8 cellular contexts compared by ENCODE assay signal in the genomic region with DNA sequence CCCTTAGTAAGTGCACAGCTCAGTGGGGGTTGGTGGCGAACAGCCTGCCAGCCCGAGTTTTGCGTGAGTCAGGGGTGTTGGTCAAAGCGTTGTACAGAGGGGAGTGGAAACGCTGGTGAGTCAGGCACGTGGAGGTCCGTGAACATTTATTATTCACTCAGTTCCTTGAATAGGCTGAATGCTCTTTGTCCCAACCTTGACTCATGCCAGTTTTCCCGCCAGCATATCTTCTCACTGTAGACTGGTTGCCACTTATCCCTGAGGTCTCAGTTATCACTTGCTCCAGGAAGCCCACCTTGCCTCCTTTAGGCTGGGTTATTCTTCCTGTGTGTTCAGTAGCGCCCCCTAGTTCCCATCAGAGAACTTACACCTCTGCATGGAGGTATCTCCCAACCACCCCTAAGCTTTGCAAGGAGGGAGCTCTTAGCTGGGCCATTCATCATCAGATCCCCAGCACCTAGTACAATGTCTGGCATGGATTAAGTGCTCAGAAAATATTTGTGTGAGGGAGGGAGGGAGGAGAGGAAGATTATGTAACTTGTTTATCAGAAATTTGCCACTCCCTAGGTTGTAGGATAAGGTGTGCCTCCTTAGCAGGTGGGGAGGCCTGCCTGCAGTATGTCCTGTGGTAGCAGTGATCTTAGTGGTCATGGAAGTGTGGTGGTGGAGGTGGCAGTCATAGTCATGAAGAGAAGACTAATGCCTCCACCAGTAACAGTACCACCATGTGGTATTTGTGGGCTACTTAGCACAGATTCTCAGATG.
DNase-seq lines count a peak whose midpoint lies in the region; ATAC-seq and TF ChIP-seq lines count a peak whose summit lies in the region.

No MANE protein-coding gene starts in this region.

- H3K27ac ChIP-seq in brain microvascular endothelial cell (no peak overlapping the region), sigmoid colon (no peak overlapping the region), coronary artery (no peak overlapping the region)

- TF ChIP-seq EP300 in sigmoid colon (IDR thresholded peaks at IDR 0.05) = no peak

- H3K27me3 ChIP-seq in brain microvascular endothelial cell (replicated peaks) = no peaks in the 10 kb centered on the region
- H3K27me3 ChIP-seq in sigmoid colon = no peaks in the 10 kb centered on the region

- ATAC-seq in HG03196 (IDR thresholded peaks at IDR 0.05; ENCODE audit: unreplicated experiment) = no peak

- intact Hi-C loops in sigmoid colon (cut with DNase I) = no loop called here

- H3K9me3 ChIP-seq in sigmoid colon = no peaks in the 10 kb centered on the region

- TF ChIP-seq POLR2A in sigmoid colon (IDR thresholded peaks at IDR 0.05) = no peak

- WGBS in sigmoid colon, 2 donors = 88 to 93% methylated on average over 9 of the region's 9 CpGs

- H3K4me1 ChIP-seq in sigmoid colon = no peaks in the 10 kb centered on the region

- H3K36me3 ChIP-seq in brain microvascular endothelial cell (replicated peaks) = no peaks in the 10 kb centered on the region
- H3K36me3 ChIP-seq in sigmoid colon = no peaks in the 10 kb centered on the region

- H3K4me3 ChIP-seq in Jurkat, Clone E6-1 (ENCODE audit: low read length) = no peak overlapping the region
- H3K4me3 ChIP-seq in brain microvascular endothelial cell (ENCODE audit: low read depth, low read length) (no peak overlapping the region), sigmoid colon (no peak overlapping the region), coronary artery (no peak overlapping the region)

- in situ Hi-C loops in brain microvascular endothelial cell (cut with HindIII; ENCODE audit: low pct_ligation_motif_present, low sequenced_read_pairs) = no loop called here

- DNase-seq in ELR (ENCODE audit: low read depth) (peak; percentile 49), brain microvascular endothelial cell (peak; percentile 36), lung microvascular endothelial cell (ENCODE audit: low read depth in 2 of 2) (peak; percentile 42 to 58), NCI-H2227 (lab: John Stamatoyannopoulos, UW; ENCODE audit: unreplicated experiment) (no peak), sigmoid colon (no peak), coronary artery (ENCODE audit: low spot score) (no peak)
- DNase-seq in Jurkat, Clone E6-1 (ENCODE audit: low read depth, low spot score) = peak; percentile 31

- TF ChIP-seq CTCF in brain microvascular endothelial cell (IDR thresholded peaks at IDR 0.05; ENCODE audit: low read depth, low read length, missing control alignments) (peak; percentile 63), sigmoid colon (IDR thresholded peaks at IDR 0.05) (no peak), coronary artery (IDR thresholded peaks at IDR 0.05) (no peak)

Comparison
In these comparisons a context has a peak if more than half of its experiments do, and no peak if none do; other contexts are left out.
1. DNase-seq: peak in ELR (single experiment), Jurkat, Clone E6-1 (single experiment), brain microvascular endothelial cell (single experiment) and lung microvascular endothelial cell (2 of 2); none in NCI-H2227 (single experiment), sigmoid colon (single experiment) and coronary artery (single experiment).